In the genomic region with DNA sequence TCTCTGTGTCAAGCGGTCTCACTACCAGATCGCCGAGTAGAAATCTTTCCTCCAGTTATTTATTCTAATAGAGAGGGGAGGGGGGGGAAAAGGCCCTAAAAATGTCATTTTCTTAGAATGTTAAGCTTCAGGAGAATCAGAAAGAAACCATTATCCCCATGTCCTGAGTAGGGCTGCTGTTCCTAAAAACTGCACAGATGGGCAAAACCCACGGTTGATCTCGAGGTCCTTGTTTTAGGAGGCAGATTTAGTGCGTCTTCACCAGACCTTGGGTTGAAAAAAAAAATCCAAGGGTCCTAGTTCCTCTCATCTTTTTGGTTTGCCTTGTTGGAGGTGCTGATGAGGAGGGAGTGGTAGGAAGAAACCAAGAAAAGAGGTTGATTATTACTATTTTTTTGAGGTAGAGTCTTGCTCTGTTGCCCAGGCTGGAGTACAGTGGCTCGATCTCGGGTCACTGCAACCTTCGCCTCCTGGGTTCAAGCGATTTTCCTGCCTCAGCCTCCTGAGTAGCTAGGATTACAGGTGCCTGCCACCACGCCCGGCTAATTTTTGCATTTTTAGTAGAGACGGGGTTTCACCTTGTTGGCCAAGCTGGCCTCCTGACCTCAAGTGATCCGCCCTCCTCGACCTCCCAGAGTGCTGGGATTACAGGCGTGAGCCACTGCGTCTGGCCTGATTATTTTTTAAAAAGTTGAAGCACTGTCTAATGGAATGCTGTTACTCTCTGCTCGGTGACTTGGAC, we compare ENCODE assay signal across 8 cellular contexts. TPM values are rescaled to one million over a fixed set of nuclear protein-coding genes. Genes with fewer than 3 reads are reported as not detected.
DNase-seq lines count a peak whose midpoint lies in the region; ATAC-seq and TF ChIP-seq lines count a peak whose summit lies in the region.

No MANE protein-coding gene starts in this region.

- CTCF ChIA-PET in RWPE1 (lab: Yijun Ruan, JAX): interaction anchor here (1.0 to 1.2 kb wide), 2 partner anchors 13 to 125 kb away, joined by 3 to 4 read pairs; no protein-coding TSS in a partner anchor

- peak overlapping the region; percentile 74 to 96 (median 85) for H3K4me3 ChIP-seq in esophagus squamous epithelium

- ATAC-seq in HG03139 (IDR thresholded peaks at IDR 0.05; ENCODE audit: unreplicated experiment): no peak
- ATAC-seq in HG03565 (IDR thresholded peaks at IDR 0.05; ENCODE audit: unreplicated experiment): no peak
- no peak for ATAC-seq in GM19324 (IDR thresholded peaks at IDR 0.05; ENCODE audit: low FRiP score, unreplicated experiment)

- H3K36me3 ChIP-seq in ES-I3 (ENCODE audit: insufficient read depth, low read length) (no peaks in the 10 kb centered on the region), esophagus squamous epithelium (peaks cover 0 to 20% (median 0%) of the 10 kb centered on the region in 3 donors)

- H3K27ac ChIP-seq in RWPE1 (peak overlapping the region; percentile 94), esophagus squamous epithelium (peak overlapping the region; percentile 87 to 99 (median 97))

- no peak for DNase-seq in RWPE1 (ENCODE audit: low spot score)
- no peak for DNase-seq in esophagus squamous epithelium (lab: John Stamatoyannopoulos, UW)
- peak; percentile 25 for DNase-seq in posterior vena cava (ENCODE audit: low spot score)
- no peak for DNase-seq in SKM-1 treated with dmso at 0.1 percent for 144 hours (lab: John Stamatoyannopoulos, UW; ENCODE audit: unreplicated experiment)

- peak overlapping the region; percentile 86 for H3K9ac ChIP-seq in ES-I3 (ENCODE audit: low read depth, low read length)

- H3K27me3 ChIP-seq in esophagus squamous epithelium: no peaks in the 10 kb centered on the region

- POLR2A ChIA-PET in RWPE1 (lab: Yijun Ruan, JAX; ENCODE audit: low non-redundant PET): interaction anchor here (0.6 to 0.7 kb wide), 2 partner anchors 69 to 88 kb away, joined by 7 to 10 read pairs; no protein-coding TSS in a partner anchor

- TF ChIP-seq POLR2A in esophagus squamous epithelium (IDR thresholded peaks at IDR 0.05): no peak

- H3K9me3 ChIP-seq in ES-I3 (ENCODE audit: control insufficient read depth, insufficient read depth, low read length) (no peaks in the 10 kb centered on the region), esophagus squamous epithelium (no peaks in the 10 kb centered on the region)

- no peak for TF ChIP-seq CTCF in RWPE1 (conservative IDR thresholded peaks at IDR 0.05; ENCODE audit: low read depth)
- no peak for TF ChIP-seq CTCF in esophagus squamous epithelium (IDR thresholded peaks at IDR 0.05)

- intact Hi-C loops in esophagus squamous epithelium (cut with DNase I) (no loop called here), posterior vena cava (cut with DNase I) (no loop called here)

- H3K4me1 ChIP-seq in ES-I3 (ENCODE audit: insufficient read depth, low read length): peaks cover 4% of the 10 kb centered on the region; the same call in 1 of the 2 replicates
- peaks cover 14 to 61% (median 23%) of the 10 kb centered on the region in 3 donors for H3K4me1 ChIP-seq in esophagus squamous epithelium

- WGBS in esophagus squamous epithelium, 2 donors: 29 to 37% methylated on average over 15 to 18 of the region's 18 CpGs

RNA-seq across cellular contexts. Expression of a gene that starts 1.4 kb away (rescaled TPM):
- total RNA-seq in esophagus squamous epithelium (10 to 100 TPM; 26.0 to 59.3 (median 41.9) TPM), posterior vena cava (10 to 100 TPM; 39.7 to 42.0 TPM)

RNA-seq across cellular contexts. Expression of a gene that starts 42.0 kb away (rescaled TPM):
- 1 to 10 TPM; 4.8 to 9.6 (median 6.4) TPM for total RNA-seq in esophagus squamous epithelium
- total RNA-seq in posterior vena cava: 1 to 10 TPM; 2.8 to 7.4 TPM
